14 cellular contexts compared by ENCODE assay signal in the genomic region with DNA sequence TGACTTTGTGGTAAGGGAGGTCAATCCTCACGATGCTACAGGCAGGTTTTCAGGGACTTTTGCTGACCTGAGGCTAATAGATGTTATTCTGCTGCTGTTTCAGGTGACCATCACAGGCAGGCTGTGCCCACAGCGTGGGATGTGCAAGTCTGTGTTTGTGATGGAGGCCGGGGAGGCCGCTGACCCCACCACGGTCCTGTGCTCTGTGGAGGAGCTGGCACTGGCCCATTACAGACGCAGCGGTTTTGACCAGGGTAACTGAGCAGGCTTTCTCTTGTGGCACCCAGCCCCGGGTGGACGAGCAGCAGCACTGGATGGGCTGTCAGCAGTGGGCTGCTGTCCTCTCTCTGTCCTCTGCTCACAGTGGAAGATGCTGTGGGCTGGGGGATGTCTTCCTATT. TPM values are rescaled to one million over a fixed set of nuclear protein-coding genes. Genes with fewer than 3 reads are reported as not detected.
DNase-seq lines count a peak whose midpoint lies in the region; ATAC-seq and TF ChIP-seq lines count a peak whose summit lies in the region.
"Had no signal": no experiment of that assay in that cellular context is flagged by ENCODE, and none has a peak within 500 bp of the region (broad histone marks: within the 10 kb centered on the region; RNA-seq: fewer than 3 reads in every experiment).

No MANE protein-coding gene starts in this region.

- no peak overlapping the region for H3K18ac ChIP-seq in mesenchymal stem cell (ENCODE audit: low read depth in 1 of 2, low read length in 2 of 2)

- H4K8ac ChIP-seq in mesenchymal stem cell (ENCODE audit: low read length), result no peak overlapping the region

- H3K36me3 ChIP-seq in OCI-LY1 (ENCODE audit: insufficient read depth, low read length), result peaks cover 48% of the 10 kb centered on the region; the same call in 1 of the 2 replicates
- peaks cover 54 to 91% of the 10 kb centered on the region in 2 experiments for H3K36me3 ChIP-seq in mesenchymal stem cell (ENCODE audit: control insufficient read depth in 1 of 2, insufficient read depth in 2 of 2, low read depth in 1 of 2, low read length in 2 of 2)

- H3K27me3 ChIP-seq in OCI-LY1 (ENCODE audit: insufficient read depth, low read length), result no peaks in the 10 kb centered on the region
- no peaks in the 10 kb centered on the region for H3K27me3 ChIP-seq in mesenchymal stem cell (ENCODE audit: control insufficient read depth in 1 of 2, insufficient read depth in 1 of 2, low read length in 2 of 2)

- no peak overlapping the region for H3K4me2 ChIP-seq in OCI-LY1 (ENCODE audit: low read length)
- no peak overlapping the region for H3K4me2 ChIP-seq in mesenchymal stem cell (ENCODE audit: low read length, poor library complexity, severe bottlenecking)
- H3K4me2 ChIP-seq: GM23338 had no signal

- no peaks in the 10 kb centered on the region for H3K79me2 ChIP-seq in OCI-LY1 (ENCODE audit: insufficient read depth, low read length)

- no peak overlapping the region for H2BK15ac ChIP-seq in mesenchymal stem cell (ENCODE audit: low read depth, poor library complexity, severe bottlenecking)

- H3K9ac ChIP-seq in OCI-LY1 (ENCODE audit: low read length), result no peak overlapping the region; the same call in 1 of the 2 replicates
- no peak overlapping the region for H3K9ac ChIP-seq in mesenchymal stem cell (ENCODE audit: low read length)

- peak overlapping the region; percentile 12 for H3K27ac ChIP-seq in OCI-LY1 (ENCODE audit: low read depth, low read length, poor library complexity, severe bottlenecking)
- peak overlapping the region; percentile 99 for H3K27ac ChIP-seq in cingulate gyrus (ENCODE audit: low read depth, low read length)
- no peak overlapping the region for H3K27ac ChIP-seq in mesenchymal stem cell (ENCODE audit: low read length, poor library complexity, severe bottlenecking)
- H3K27ac ChIP-seq in substantia nigra (ENCODE audit: low read depth, low read length, poor library complexity, severe bottlenecking), result peak overlapping the region; percentile 99
- H3K27ac ChIP-seq: C4-2B had no signal

- no peak overlapping the region for H3K4ac ChIP-seq in mesenchymal stem cell (ENCODE audit: low read depth in 1 of 2, low read length in 2 of 2)

- no peaks in the 10 kb centered on the region for H4K20me1 ChIP-seq in OCI-LY1 (ENCODE audit: insufficient read depth, low read length)

- no peaks in the 10 kb centered on the region for H3F3A ChIP-seq in OCI-LY1 (ENCODE audit: insufficient read depth, low read length)

- intact Hi-C loops in head of caudate nucleus (cut with DNase I), result no loop called here

- 98% methylated on average over 9 of the region's 9 CpGs for WGBS in mesenchymal stem cell

- no peak overlapping the region for H3K4me3 ChIP-seq in OCI-LY1 (ENCODE audit: low read depth, low read length, poor library complexity, severe bottlenecking)
- no peak overlapping the region for H3K4me3 ChIP-seq in mesenchymal stem cell (ENCODE audit: insufficient read depth in 1 of 2, low read depth in 1 of 2, low read length in 2 of 2)
- H3K4me3 ChIP-seq: GM23338 had no signal

- H3K9me3 ChIP-seq in OCI-LY1 (ENCODE audit: low read length), result no peaks in the 10 kb centered on the region
- no peaks in the 10 kb centered on the region for H3K9me3 ChIP-seq in mesenchymal stem cell (ENCODE audit: control insufficient read depth, low read length)
- H3K9me3 ChIP-seq: Caco-2 had no signal

- H2BK12ac ChIP-seq in mesenchymal stem cell (ENCODE audit: low read length in 2 of 2), result no peak overlapping the region

- DNase-seq in mesenchymal stem cell, result no peak
- no peak for DNase-seq in substantia nigra (lab: John Stamatoyannopoulos, UW)
- no peak for DNase-seq in stimulated activated CD4-positive, alpha-beta T cell treated with anti-CD3 and anti-CD28 coated beads, Interleukin-4, amount 100 ng/mL, for 1 hour
- no peak for DNase-seq in head of caudate nucleus
- DNase-seq: Caco-2; CD4-positive, alpha-beta T cell; HCEC 1CT; IMR-90 had no signal

- H4K91ac ChIP-seq in mesenchymal stem cell (ENCODE audit: low read length), result no peak overlapping the region

- peaks cover 5% of the 10 kb centered on the region for H3K79me1 ChIP-seq in mesenchymal stem cell (replicated peaks; ENCODE audit: low read length, poor library complexity, severe bottlenecking)

- H3K9me2 ChIP-seq in OCI-LY1 (ENCODE audit: low read depth, low read length), result no peaks in the 10 kb centered on the region

- no peak overlapping the region for H2BK5ac ChIP-seq in mesenchymal stem cell (ENCODE audit: low read depth, low read length, poor library complexity, severe bottlenecking)

- H3K14ac ChIP-seq in mesenchymal stem cell (ENCODE audit: low read length in 2 of 2), result no peak overlapping the region

- no peak overlapping the region for H2BK120ac ChIP-seq in mesenchymal stem cell (ENCODE audit: low read depth, low read length)

- peaks cover 74% of the 10 kb centered on the region for H3K4me1 ChIP-seq in OCI-LY1 (ENCODE audit: insufficient read depth, low read length, severe bottlenecking)
- H3K4me1 ChIP-seq in mesenchymal stem cell (ENCODE audit: control insufficient read depth, insufficient read depth, low read depth, low read length), result peaks cover 43% of the 10 kb centered on the region
- H3K4me1 ChIP-seq: Caco-2 had no signal

- peak overlapping the region; percentile 45 for H2AK5ac ChIP-seq in mesenchymal stem cell (ENCODE audit: low read length, severe bottlenecking)

- TF ChIP-seq CTCF in OCI-LY1 (IDR thresholded peaks at IDR 0.05; ENCODE audit: low read length), result no peak

- H3K23ac ChIP-seq in mesenchymal stem cell (ENCODE audit: low read length in 2 of 2), result no peak overlapping the region

- H2AFZ ChIP-seq in OCI-LY1 (ENCODE audit: low read length) (no peak overlapping the region), mesenchymal stem cell (ENCODE audit: low read depth, low read length) (no peak overlapping the region)
- H2AFZ ChIP-seq: GM23338 had no signal

- ATAC-seq in GM21526 (IDR thresholded peaks at IDR 0.05; ENCODE audit: low FRiP score, unreplicated experiment) (no peak), HG02884 (IDR thresholded peaks at IDR 0.05; ENCODE audit: unreplicated experiment) (no peak)
- ATAC-seq: GM23338 had no signal

RNA-seq across cellular contexts. Expression of gene FAN1, which starts 22.0 kb away (rescaled TPM):
- 4.5 TPM for polyA plus RNA-seq in mesenchymal stem cell (2013, experiment 1 of 2)
- 5.7 TPM for polyA plus RNA-seq in mesenchymal stem cell (2013, experiment 2 of 2)
